In genomic region chr14:33406766-33407165, GRCh38 we compare ENCODE assay signal across 21 cellular contexts.
DNase-seq lines count a peak whose midpoint lies in the region; ATAC-seq lines count a peak whose summit lies in the region.
"Had no signal": no experiment of that assay in that cellular context is flagged by ENCODE, and none has a peak within 500 bp of the region (broad histone marks: within the 10 kb centered on the region; RNA-seq: fewer than 3 reads in every experiment).

No MANE protein-coding gene starts in this region.

- peak; percentile 79 for ATAC-seq in left colon
- no peak for ATAC-seq in GM19463 (IDR thresholded peaks at IDR 0.05; ENCODE audit: unreplicated experiment)
- no peak for ATAC-seq in HG03196 (IDR thresholded peaks at IDR 0.05; ENCODE audit: unreplicated experiment)
- ATAC-seq in GM21526 (IDR thresholded peaks at IDR 0.05; ENCODE audit: low FRiP score, unreplicated experiment), result no peak
- ATAC-seq: Panc1 had no signal

- intact Hi-C loops in left colon (cut with DNase I, micrococcal nuclease), result no loop called here

- peak; percentile 35 for DNase-seq in H4 (ENCODE audit: low spot score)
- peak; percentile 21 for DNase-seq in NCI-H2081 treated with DMSO at 0.1 percent for 48 hours (lab: John Stamatoyannopoulos, UW)
- DNase-seq in NCI-H748 (lab: John Stamatoyannopoulos, UW; ENCODE audit: unreplicated experiment), result peak; percentile 71
- DNase-seq in left colon, result no peak
- no peak for DNase-seq in stimulated activated CD4-positive, alpha-beta T cell treated with anti-CD3 and anti-CD28 coated beads, Interleukin-2, amount 100 ng/mL, for 24 hours
- DNase-seq: Calu3; CD8-positive, alpha-beta memory T cell; DMS79 treated with DMSO at 0.1 percent for 48 hours; GF-D8; GM23248; NCI-H1048; NCI-H1436; NCI-H187; NCI-H2107; NCI-H345; NCI-H510A treated with DMSO at 0.1 percent for 48 hours; SHP77 had no signal

Comparison
In these comparisons a context has a peak if more than half of its experiments do, and no peak if none do; other contexts are left out.
1. DNase-seq: peak in H4 (single experiment), NCI-H2081 treated with DMSO at 0.1 percent for 48 hours (single experiment) and NCI-H748 (single experiment); none in left colon (0 of 2) and stimulated activated CD4-positive, alpha-beta T cell treated with anti-CD3 and anti-CD28 coated beads, Interleukin-2, amount 100 ng/mL, for 24 hours (0 of 2).